Comparison of ENCODE assay signal across 19 cellular contexts in the genomic region with DNA sequence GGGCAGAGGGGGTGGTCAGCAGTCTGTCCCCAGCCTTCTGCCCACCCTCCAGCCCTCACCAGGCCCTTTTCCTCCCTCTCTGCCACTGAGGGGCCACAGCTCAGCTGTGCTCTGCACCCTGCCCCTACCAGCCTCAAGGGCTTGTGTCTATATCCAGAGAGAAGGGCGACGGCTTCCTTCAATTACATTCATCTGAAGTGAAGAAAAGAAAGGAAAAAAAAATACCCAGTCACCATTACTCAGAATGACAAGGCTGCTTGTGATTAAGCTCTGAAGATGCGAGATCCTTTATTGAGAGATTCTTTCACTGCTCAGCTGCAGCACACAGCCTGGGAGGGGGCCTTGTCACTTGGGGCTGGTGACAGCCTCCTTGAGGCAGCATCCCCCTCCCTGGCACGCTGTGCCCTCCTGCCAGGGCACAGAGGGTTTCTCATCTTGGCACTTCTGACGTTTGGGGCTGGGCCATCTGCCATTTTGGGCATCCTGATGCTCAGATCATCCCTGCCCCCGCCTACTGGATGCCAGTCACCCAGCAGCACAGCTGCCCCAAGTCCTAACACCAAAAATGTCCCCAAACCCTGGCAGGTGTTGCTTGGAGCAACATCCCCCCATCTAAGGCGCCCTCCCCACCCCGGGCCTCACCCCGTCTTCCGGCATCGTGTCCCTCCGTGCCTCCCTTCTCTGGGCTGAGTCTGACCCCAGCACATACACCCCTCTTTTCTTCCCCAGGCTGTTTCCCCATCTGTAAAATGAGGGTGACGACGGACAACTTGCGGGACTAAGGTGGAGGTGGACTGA.
A peak's percentile ranks its signal among the peaks of the same experiment; 100 is the strongest.
DNase-seq lines count a peak whose midpoint lies in the region; ATAC-seq and TF ChIP-seq lines count a peak whose summit lies in the region.
"Had no signal": no experiment of that assay in that cellular context is flagged by ENCODE, and none has a peak within 500 bp of the region (broad histone marks: within the 10 kb centered on the region; RNA-seq: fewer than 3 reads in every experiment).

No MANE protein-coding gene starts in this region.

- no peak for ATAC-seq in GM21723 (IDR thresholded peaks at IDR 0.05; ENCODE audit: unreplicated experiment)
- ATAC-seq: Right ventricle myocardium inferior had no signal

- H3K9me3 Mint-ChIP-seq in brain: peaks cover 0 to 6% (median 0%) of the 10 kb centered on the region in 5 experiments
- H3K9me3 Mint-ChIP-seq in osteocyte (ENCODE audit: unreplicated experiment): no peaks in the 10 kb centered on the region
- H3K9me3 Mint-ChIP-seq: CD8-positive, alpha-beta memory T cell had no signal

- H3K4me1 Mint-ChIP-seq in brain (peaks cover 47% of the 10 kb centered on the region), osteocyte (ENCODE audit: unreplicated experiment) (peaks cover 38% of the 10 kb centered on the region)
- H3K4me1 Mint-ChIP-seq: CD8-positive, alpha-beta memory T cell had no signal

- H3K27ac Mint-ChIP-seq in brain (peak overlapping the region in 4 of 5 experiments; percentile 24 to 87 (median 52)), osteocyte (ENCODE audit: unreplicated experiment) (peak overlapping the region; percentile 54)

- DNase-seq in A172 (ENCODE audit: low spot score): peak; percentile 34
- DNase-seq in EL: peak; percentile 10
- DNase-seq in osteocyte (ENCODE audit: extremely low spot score, unreplicated experiment): no peak
- DNase-seq in NOMO-1 (lab: John Stamatoyannopoulos, UW; ENCODE audit: unreplicated experiment in 2 of 2): no peak
- no peak for DNase-seq in NCI-H2107 treated with DMSO at 0.1 percent for 48 hours (lab: John Stamatoyannopoulos, UW; ENCODE audit: unreplicated experiment)
- DNase-seq in D341Med (ENCODE audit: low spot score): no peak
- DNase-seq: 8988T; CD8-positive, alpha-beta memory T cell; DMS79; MM.1S; NCI-H1092; NCI-H1436 treated with DMSO at 0.1 percent for 48 hours; NCI-H2029 treated with DMSO at 0.1 percent for 48 hours; NCI-H2171 treated with DMSO at 0.1 percent for 48 hours; NCI-H446; NCI-H69 had no signal

- TF ChIP-seq CTCF in brain (conservative IDR thresholded peaks at IDR 0.05) (no peak), osteocyte (IDR thresholded peaks at IDR 0.05) (no peak)

- H3K4me3 Mint-ChIP-seq in brain (no peak overlapping the region), osteocyte (ENCODE audit: unreplicated experiment) (no peak overlapping the region)
- H3K4me3 Mint-ChIP-seq: CD8-positive, alpha-beta memory T cell had no signal

- H3K36me3 Mint-ChIP-seq in brain: no peaks in the 10 kb centered on the region
- no peaks in the 10 kb centered on the region for H3K36me3 Mint-ChIP-seq in osteocyte (ENCODE audit: unreplicated experiment)
- H3K36me3 Mint-ChIP-seq: CD8-positive, alpha-beta memory T cell had no signal

- peaks cover 3% of the 10 kb centered on the region for H3K27me3 Mint-ChIP-seq in brain
- no peaks in the 10 kb centered on the region for H3K27me3 Mint-ChIP-seq in osteocyte (ENCODE audit: unreplicated experiment)

Comparison
In these comparisons a context has a peak if more than half of its experiments do, and no peak if none do; other contexts are left out.
1. DNase-seq: peak in A172 (single experiment) and EL (single experiment); none in osteocyte (single experiment), NOMO-1 (0 of 2), NCI-H2107 treated with DMSO at 0.1 percent for 48 hours (single experiment) and D341Med (single experiment).